ENCODE assay signal across 26 cellular contexts in the genomic region with DNA sequence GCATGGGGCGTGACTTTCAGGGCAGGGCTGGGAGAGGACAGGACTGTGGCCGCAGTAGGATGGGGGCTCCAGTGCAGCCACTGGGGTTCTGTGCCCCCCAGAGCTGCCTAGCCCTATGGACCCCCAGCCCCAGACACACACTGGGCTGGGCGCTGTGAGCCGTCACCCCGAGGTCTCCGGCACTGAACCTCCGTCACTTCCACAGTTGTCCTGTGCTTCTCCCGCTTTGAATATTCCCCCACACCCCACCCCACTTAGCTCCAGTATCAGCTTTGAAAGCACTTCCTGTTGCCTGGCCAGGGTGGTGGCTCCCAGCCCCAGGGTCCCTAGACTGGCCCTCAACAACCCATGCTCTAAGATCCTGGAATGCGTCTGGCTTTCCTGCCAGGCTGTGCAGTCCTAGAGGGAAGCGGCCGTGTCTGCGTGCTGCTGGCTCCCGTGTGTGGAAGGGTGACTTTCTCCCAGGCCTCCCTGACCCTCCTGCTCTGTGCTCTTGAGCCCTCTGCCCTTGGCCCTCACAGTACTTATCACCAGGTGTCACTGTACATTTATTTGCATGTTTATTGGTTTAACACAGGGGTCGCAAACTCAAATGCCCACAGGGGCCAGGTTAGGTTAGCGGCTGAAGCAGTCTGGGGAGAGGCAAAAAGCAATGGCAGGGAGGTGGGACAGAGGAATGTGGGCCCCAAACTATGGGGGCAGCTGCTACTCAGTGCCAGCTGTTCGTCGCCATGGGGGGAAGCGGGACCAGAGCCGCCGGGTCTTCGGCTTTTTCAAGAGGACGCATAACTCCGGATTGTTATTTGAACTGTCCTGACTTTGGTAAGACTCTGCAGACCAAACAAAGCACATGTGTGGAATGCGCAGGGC. TPM values are rescaled to one million over a fixed set of nuclear protein-coding genes. Genes with fewer than 3 reads are reported as not detected.
DNase-seq lines count a peak whose midpoint lies in the region; ATAC-seq, FAIRE-seq and TF ChIP-seq lines count a peak whose summit lies in the region.
"Had no signal": no experiment of that assay in that cellular context is flagged by ENCODE, and none has a peak within 500 bp of the region (broad histone marks: within the 10 kb centered on the region; RNA-seq: fewer than 3 reads in every experiment).

No MANE protein-coding gene starts in this region.

- no peak for FAIRE-seq in astrocyte (lab: Jason Lieb, UNC)

- peaks cover 10% of the 10 kb centered on the region for H3K4me1 Mint-ChIP-seq in astrocyte (ENCODE audit: low read depth, unreplicated experiment)
- H3K4me1 Mint-ChIP-seq: activated naive CD8-positive, alpha-beta T cell treated with anti-CD3 and anti-CD28 coated beads for 36 hours had no signal

- H3K4me1 ChIP-seq in IMR-90 (ENCODE audit: control insufficient read depth, insufficient read depth, low read length) (peaks cover 2% of the 10 kb centered on the region; the same call in 1 of the 2 replicates), astrocyte (ENCODE audit: insufficient read depth, low read length) (no peaks in the 10 kb centered on the region), ovary (ENCODE audit: insufficient read depth) (peaks cover 4% of the 10 kb centered on the region)
- H3K4me1 ChIP-seq: parathyroid adenoma had no signal

- H3K14ac ChIP-seq in IMR-90 (replicated peaks; ENCODE audit: low read depth, low read length): no peak overlapping the region

- no peak overlapping the region for H2AK9ac ChIP-seq in IMR-90 (replicated peaks; ENCODE audit: low read depth, low read length, poor library complexity)

- peaks cover 29% of the 10 kb centered on the region for H3K36me3 Mint-ChIP-seq in astrocyte (ENCODE audit: low read depth, unreplicated experiment)
- H3K36me3 Mint-ChIP-seq: activated naive CD8-positive, alpha-beta T cell treated with anti-CD3 and anti-CD28 coated beads for 36 hours had no signal

- CTCF ChIA-PET in IMR-90 (lab: Yijun Ruan, JAX): interaction anchor here (0.7 to 2.0 kb wide), 3 partner anchors 13 to 1434 kb away, joined by 4 to 10 read pairs (median 7); a partner anchor contains a TSS

- H3K9me3 Mint-ChIP-seq in astrocyte (ENCODE audit: unreplicated experiment): no peaks in the 10 kb centered on the region
- H3K9me3 Mint-ChIP-seq: activated naive CD8-positive, alpha-beta T cell treated with anti-CD3 and anti-CD28 coated beads for 36 hours; activated T-helper 1 cell treated with anti-CD3 and anti-CD28 coated beads, Interleukin-12 subunit alpha, Interleukin-12 subunit beta, Interleukin-2, Interleukin-4 antibody, amounts not matched to agents 30 ng/mL and 10 ng/mL and 1 ng/mL, durations not matched to agents 14 hours and 24 hours and 36 hours; dendritic cell treated with granulocyte-macrophage colony-stimulating factor and Interleukin-4, amounts not matched to agents 40 ng/mL and 50 ng/mL, for 4 days had no signal

- no peak overlapping the region for H2BK5ac ChIP-seq in IMR-90 (ENCODE audit: low read depth, low read length, poor library complexity, severe bottlenecking)

- H3K18ac ChIP-seq in IMR-90 (ENCODE audit: low read depth, low read length): no peak overlapping the region

- no peak overlapping the region for H3K27ac Mint-ChIP-seq in astrocyte (ENCODE audit: unreplicated experiment)
- H3K27ac Mint-ChIP-seq: activated naive CD8-positive, alpha-beta T cell treated with anti-CD3 and anti-CD28 coated beads for 36 hours; activated T-helper 1 cell treated with anti-CD3 and anti-CD28 coated beads, Interleukin-12 subunit alpha, Interleukin-12 subunit beta, Interleukin-2, Interleukin-4 antibody, amounts not matched to agents 30 ng/mL and 10 ng/mL and 1 ng/mL, durations not matched to agents 14 hours and 24 hours and 36 hours; dendritic cell treated with granulocyte-macrophage colony-stimulating factor and Interleukin-4, amounts not matched to agents 40 ng/mL and 50 ng/mL, for 4 days had no signal

- H3K9ac ChIP-seq in IMR-90 (ENCODE audit: low read depth, low read length) (no peak overlapping the region), astrocyte (ENCODE audit: low read length) (no peak overlapping the region)
- H3K9ac ChIP-seq: GM23248, parathyroid adenoma had no signal

- H3K56ac ChIP-seq in IMR-90 (ENCODE audit: extremely low read depth, insufficient read depth, low read length): no peak overlapping the region

- no peak overlapping the region for H3K4ac ChIP-seq in IMR-90 (ENCODE audit: low read depth, low read length)

- no peak for TF ChIP-seq RAD21 in IMR-90 (IDR thresholded peaks at IDR 0.05; ENCODE audit: low read length)

- intact Hi-C loops in IMR-90 (cut with micrococcal nuclease) (no loop called here), ovary (cut with DNase I) (loop anchor here in 1 of 4 donors (5.0 kb wide), 1 partner anchor 66 kb away; a partner anchor contains a TSS)

- TF ChIP-seq POLR2A in IMR-90 (IDR thresholded peaks at IDR 0.05; ENCODE audit: low read depth, low read length) (no peak), ovary (IDR thresholded peaks at IDR 0.05) (no peak)

- TF ChIP-seq CTCF in IMR-90 (conservative IDR thresholded peaks at IDR 0.05; ENCODE audit: low read depth, low read length) (no peak), astrocyte (IDR thresholded peaks at IDR 0.05; ENCODE audit: insufficient read depth, low read depth, low read length) (no peak), ovary (IDR thresholded peaks at IDR 0.05) (no peak)

- no peak overlapping the region for H2BK120ac ChIP-seq in IMR-90 (ENCODE audit: low read depth, low read length)

- no peaks in the 10 kb centered on the region for H3K9me3 ChIP-seq in IMR-90 (ENCODE audit: control insufficient read depth, insufficient read depth, low read length)
- H3K9me3 ChIP-seq in astrocyte (ENCODE audit: insufficient read depth, low read depth, low read length): no peaks in the 10 kb centered on the region
- H3K9me3 ChIP-seq in ovary: no peaks in the 10 kb centered on the region
- H3K9me3 ChIP-seq: body of pancreas, stomach had no signal

- no peaks in the 10 kb centered on the region for H3K79me2 ChIP-seq in astrocyte (ENCODE audit: insufficient read depth, low read length)
- H3K79me2 ChIP-seq: parathyroid adenoma had no signal

- no peak overlapping the region for H3K23ac ChIP-seq in IMR-90 (ENCODE audit: low read depth, low read length)

- peak overlapping the region; percentile 35 for H3K4me3 Mint-ChIP-seq in astrocyte (ENCODE audit: unreplicated experiment)
- H3K4me3 Mint-ChIP-seq: activated naive CD8-positive, alpha-beta T cell treated with anti-CD3 and anti-CD28 coated beads for 36 hours; activated T-helper 1 cell treated with anti-CD3 and anti-CD28 coated beads, Interleukin-12 subunit alpha, Interleukin-12 subunit beta, Interleukin-2, Interleukin-4 antibody, amounts not matched to agents 30 ng/mL and 10 ng/mL and 1 ng/mL, durations not matched to agents 14 hours and 24 hours and 36 hours; dendritic cell treated with granulocyte-macrophage colony-stimulating factor and Interleukin-4, amounts not matched to agents 40 ng/mL and 50 ng/mL, for 4 days had no signal

- no peak overlapping the region for H4K5ac ChIP-seq in IMR-90 (ENCODE audit: low read depth, low read length)

- H2BK15ac ChIP-seq in IMR-90 (ENCODE audit: low read depth, low read length): no peak overlapping the region

- H4K20me1 ChIP-seq in IMR-90 (ENCODE audit: insufficient read depth, low read length) (peaks cover 4% of the 10 kb centered on the region; the same call in 1 of the 2 replicates), astrocyte (ENCODE audit: insufficient read depth, low read length) (peaks cover 14% of the 10 kb centered on the region)

- H2AFZ ChIP-seq in IMR-90 (replicated peaks; ENCODE audit: low read length, poor library complexity) (no peak overlapping the region), astrocyte (ENCODE audit: low read depth, low read length) (no peak overlapping the region)
- H2AFZ ChIP-seq: GM23248, parathyroid adenoma had no signal

- in situ Hi-C loops in IMR-90 (cut with MboI; ENCODE audit: low sequenced_read_pairs): no loop called here

- dilution Hi-C loops in IMR-90 (cut with HindIII; ENCODE audit: low sequenced_read_pairs, unreplicated experiment): no loop called here

- H3K4me3 ChIP-seq in IMR-90 (ENCODE audit: insufficient read depth, low read depth, low read length) (no peak overlapping the region), astrocyte (ENCODE audit: insufficient read depth, low read depth, low read length) (no peak overlapping the region), ovary (no peak overlapping the region)
- H3K4me3 ChIP-seq: body of pancreas, GM23248, skin epidermis, stomach had no signal

- H3K27me3 Mint-ChIP-seq in astrocyte (ENCODE audit: low read depth, unreplicated experiment): no peaks in the 10 kb centered on the region
- H3K27me3 Mint-ChIP-seq: dendritic cell treated with granulocyte-macrophage colony-stimulating factor and Interleukin-4, amounts not matched to agents 40 ng/mL and 50 ng/mL, for 4 days had no signal

- no peaks in the 10 kb centered on the region for H3K79me1 ChIP-seq in IMR-90 (ENCODE audit: low read depth in 1 of 2, low read length in 2 of 2)

- DNase-seq in IMR-90 (no peak), astrocyte (ENCODE audit: low read depth) (no peak), islet precursor cell (peak; percentile 90), ovary (peak; percentile 15 to 41 (median 23)), NCI-H510A (lab: John Stamatoyannopoulos, UW) (no peak), NCI-H1417 treated with DMSO at 0.1 percent for 48 hours (lab: John Stamatoyannopoulos, UW) (no peak)
- DNase-seq: activated CD8-positive, alpha-beta memory T cell treated with anti-CD3 and anti-CD28 coated beads for 24 hours; activated naive CD8-positive, alpha-beta T cell treated with anti-CD3 and anti-CD28 coated beads for 36 hours; EL; GM23248; hypothalamus; NCI-H1436 treated with DMSO at 0.1 percent for 48 hours; NCI-H2171 treated with DMSO at 0.1 percent for 48 hours; stimulated activated CD4-positive, alpha-beta T cell treated with anti-CD3 and anti-CD28 coated beads, Interleukin-2, amount 100 ng/mL, for 48 hours; stomach; T-helper 9 cell had no signal

- 60% methylated on average over 13 of the region's 24 CpGs; no CpG with 5 or more reads in 1 of the 2 experiments for WGBS in IMR-90 (ENCODE audit: extremely low coverage in 2 of 2, insufficient read length in 1 of 2), 2 experiments
- WGBS in ovary, 3 donors: 70 to 84% (median 76%) methylated on average over 24 of the region's 24 CpGs

- no peak for TF ChIP-seq EP300 in ovary (IDR thresholded peaks at IDR 0.05)

- H3K9me1 ChIP-seq in IMR-90 (ENCODE audit: insufficient read depth, low read length): peaks cover 3% of the 10 kb centered on the region; the same call in 1 of the 2 replicates

- H2AK5ac ChIP-seq in IMR-90 (ENCODE audit: low read depth, low read length): no peak overlapping the region

- BruUV-seq in IMR-90 (replicated peaks; lab: Mats Ljungman, UMichigan): no TSS peak

- H4K8ac ChIP-seq in IMR-90 (ENCODE audit: low read depth in 2 of 2, low read length in 2 of 2): no peak overlapping the region

- H3K4me2 ChIP-seq in IMR-90 (ENCODE audit: low read depth, low read length) (no peak overlapping the region), astrocyte (ENCODE audit: low read length) (no peak overlapping the region)

- POLR2A ChIA-PET in IMR-90 (lab: Charles Lee; ENCODE audit: unreplicated experiment): interaction anchor here (0.6 kb wide), 1 partner anchor 1955 kb away, joined by 3 read pairs; no protein-coding TSS in a partner anchor

- no peaks in the 10 kb centered on the region for H3K27me3 ChIP-seq in IMR-90 (ENCODE audit: control insufficient read depth, insufficient read depth, low read length)
- no peaks in the 10 kb centered on the region for H3K27me3 ChIP-seq in astrocyte (ENCODE audit: insufficient read depth, low read length)
- no peaks in the 10 kb centered on the region for H3K27me3 ChIP-seq in ovary
- H3K27me3 ChIP-seq: body of pancreas, stomach had no signal

- no peak overlapping the region for H2BK20ac ChIP-seq in IMR-90 (ENCODE audit: low read depth, low read length)

- ATAC-seq in IMR-90 (ENCODE audit: low read depth): peak; percentile 25
- ATAC-seq in GM18498 (IDR thresholded peaks at IDR 0.05; ENCODE audit: unreplicated experiment): no peak
- no peak for ATAC-seq in GM18511 (IDR thresholded peaks at IDR 0.05; ENCODE audit: unreplicated experiment)
- ATAC-seq: activated CD4-positive, CD25-positive, alpha-beta regulatory T cell treated with anti-CD3 and anti-CD28 coated beads, Interleukin-2, amount 50 U/mL, for 24 hours; body of pancreas had no signal

- H3K27ac ChIP-seq in IMR-90 (ENCODE audit: insufficient read depth, low read length) (no peak overlapping the region), astrocyte (ENCODE audit: low read depth, low read length) (no peak overlapping the region), ovary (peak overlapping the region in 1 of 2 donors; percentile 44)
- H3K27ac ChIP-seq: body of pancreas, GM23248, parathyroid adenoma, skin epidermis, stomach had no signal

- no peak overlapping the region for H4K91ac ChIP-seq in IMR-90 (ENCODE audit: insufficient read depth, low read depth, low read length)

- peaks cover 13% of the 10 kb centered on the region for H3K36me3 ChIP-seq in IMR-90 (ENCODE audit: control insufficient read depth, insufficient read depth, low read length)
- no peaks in the 10 kb centered on the region for H3K36me3 ChIP-seq in astrocyte (ENCODE audit: insufficient read depth, low read length)
- no peaks in the 10 kb centered on the region for H3K36me3 ChIP-seq in ovary

RNA-seq across cellular contexts. Expression of a gene that starts 9.9 kb away (rescaled TPM):
- total RNA-seq in IMR-90 (2012; rRNA removed) (21.4 and 21.5 TPM in 2 replicates), astrocyte (77.5 and 88.1 TPM in 2 replicates), ovary (100 to 1,000 TPM; 230 to 740 (median 473) TPM)
- polyA plus RNA-seq in IMR-90 (2012; rRNA removed) (51.2 and 51.8 TPM in 2 replicates), ovary (100 to 1,000 TPM in 1 of 2 donors, 10 to 100 TPM in 1; 53.2 to 431 TPM)
- polyA plus RNA-seq in IMR-90 (2012; cell fraction: cytosol; rRNA removed): 55.5 and 61.7 TPM in 2 replicates
- 203 and 301 TPM in 2 replicates for polyA plus RNA-seq in IMR-90 (2012; cell fraction: nucleus; rRNA removed; ENCODE audit: low replicate concordance)

RNA-seq across cellular contexts. Expression of a gene that starts 10.7 kb away (rescaled TPM):
- total RNA-seq in IMR-90 (2012; rRNA removed) (not detected in 2 replicates), astrocyte (0.52 and 0.99 TPM in 2 replicates), ovary (100 to 1,000 TPM in 2 of 7 donors, 10 to 100 TPM in 5; 38.4 to 165 (median 78.3) TPM)
- polyA plus RNA-seq in IMR-90 (2012; rRNA removed) (0.80 and 0.96 TPM in 2 replicates), ovary (100 to 1,000 TPM in 1 of 2 donors, 10 to 100 TPM in 1; 96.3 to 162 TPM)
- 0.16 and 0.26 TPM in 2 replicates for polyA plus RNA-seq in IMR-90 (2012; cell fraction: cytosol; rRNA removed)
- polyA plus RNA-seq in IMR-90 (2012; cell fraction: nucleus; rRNA removed; ENCODE audit: low replicate concordance): 5.6 and 14.6 TPM in 2 replicates
- total RNA-seq: activated naive CD8-positive, alpha-beta T cell treated with anti-CD3 and anti-CD28 coated beads for 36 hours; activated T-helper 1 cell treated with anti-CD3 and anti-CD28 coated beads, Interleukin-12 subunit alpha, Interleukin-12 subunit beta, Interleukin-2, Interleukin-4 antibody, amounts not matched to agents 30 ng/mL and 10 ng/mL and 1 ng/mL, durations not matched to agents 14 hours and 24 hours and 36 hours; HT-29; urinary bladder had no signal

RNA-seq across cellular contexts. Expression of a gene that starts 17.6 kb away (rescaled TPM):
- total RNA-seq in IMR-90 (2012; rRNA removed): under 0.01 and 0.18 TPM in 2 replicates
- 2.2 and 3.0 TPM in 2 replicates for polyA plus RNA-seq in IMR-90 (2012; rRNA removed)
- polyA plus RNA-seq in IMR-90 (2012; cell fraction: cytosol; rRNA removed): 0.81 and 1.3 TPM in 2 replicates
- polyA plus RNA-seq in IMR-90 (2012; cell fraction: nucleus; rRNA removed; ENCODE audit: low replicate concordance): 20.2 and 40.5 TPM in 2 replicates
- 3.8 TPM in 2 replicates for total RNA-seq in astrocyte
- total RNA-seq in ovary: 10 to 100 TPM in 6 of 7 donors, 1 to 10 TPM in 1; 5.8 to 22.7 (median 10.7) TPM
- 1 to 10 TPM in 1 of 2 donors, under 1 TPM in 1; 0.62 to 6.5 TPM for polyA plus RNA-seq in ovary

RNA-seq across cellular contexts. Expression of a gene that starts 17.8 kb away (rescaled TPM):
- total RNA-seq in IMR-90 (2012; rRNA removed) (24.0 and 27.2 TPM in 2 replicates), astrocyte (151 and 163 TPM in 2 replicates), ovary (100 to 1,000 TPM in 6 of 7 donors, 10 to 100 TPM in 1; 89.4 to 181 (median 135) TPM)
- polyA plus RNA-seq in IMR-90 (2012; rRNA removed) (115 and 147 TPM in 2 replicates), ovary (10 to 100 TPM in 1 of 2 donors, 1 to 10 TPM in 1; 4.0 to 76.0 TPM)
- 108 and 204 TPM in 2 replicates for polyA plus RNA-seq in IMR-90 (2012; cell fraction: cytosol; rRNA removed)
- polyA plus RNA-seq in IMR-90 (2012; cell fraction: nucleus; rRNA removed; ENCODE audit: low replicate concordance): 37.3 and 118 TPM in 2 replicates

RNA-seq across cellular contexts. Expression of a gene that starts 36.2 kb away (rescaled TPM):
- total RNA-seq in IMR-90 (2012; rRNA removed): 6.7 and 19.7 TPM in 2 replicates
- polyA plus RNA-seq in IMR-90 (2012; rRNA removed): 14.5 and 22.4 TPM in 2 replicates
- polyA plus RNA-seq in IMR-90 (2012; cell fraction: cytosol; rRNA removed): 6.4 and 7.1 TPM in 2 replicates
- polyA plus RNA-seq in IMR-90 (2012; cell fraction: nucleus; rRNA removed; ENCODE audit: low replicate concordance): 83.5 and 203 TPM in 2 replicates
- total RNA-seq in astrocyte: 24.9 TPM in 2 replicates
- 10 to 100 TPM; 30.3 to 73.7 (median 43.8) TPM for total RNA-seq in ovary
- polyA plus RNA-seq in ovary: 10 to 100 TPM in 1 of 2 donors, 1 to 10 TPM in 1; 9.2 to 46.2 TPM

Comparison
In these comparisons a context has a peak if more than half of its experiments do, and no peak if none do; other contexts are left out.
1. DNase-seq: peak in islet precursor cell (single experiment) and ovary (5 of 5); none in IMR-90 (single experiment), astrocyte (single experiment), NCI-H510A (single experiment) and NCI-H1417 treated with DMSO at 0.1 percent for 48 hours (single experiment).
2. RNA of a gene that starts 10.7 kb away (total RNA-seq): 38.4 to 165 TPM in ovary; 0.52 to 0.99 TPM in astrocyte and not detected in IMR-90; every median in the first group is over 10 times any median in the second.